Comparison of ENCODE assay signal across 18 cellular contexts in genomic region chr3:197547618-197548017, GRCh38. TPM values are rescaled to one million over a fixed set of nuclear protein-coding genes. Genes with fewer than 3 reads are reported as not detected.
A peak's percentile ranks its signal among the peaks of the same experiment; 100 is the strongest.
DNase-seq lines count a peak whose midpoint lies in the region; TF ChIP-seq lines count a peak whose summit lies in the region.
"Had no signal": no experiment of that assay in that cellular context is flagged by ENCODE, and none has a peak within 500 bp of the region (broad histone marks: within the 10 kb centered on the region; RNA-seq: fewer than 3 reads in every experiment).

No MANE protein-coding gene starts in this region.

- H3K27ac ChIP-seq in duodenal mucosa (ENCODE audit: low read depth, low read length): peak overlapping the region; percentile 34
- H3K27ac ChIP-seq in mesendoderm (ENCODE audit: low read depth, low read length): no peak overlapping the region
- peak overlapping the region; percentile 35 to 75 (median 44) for H3K27ac ChIP-seq in thyroid gland
- H3K27ac ChIP-seq: ascending aorta had no signal

- H3K79me2 ChIP-seq in mesendoderm (ENCODE audit: control insufficient read depth, insufficient read depth, low read length): no peaks in the 10 kb centered on the region

- no peak overlapping the region for H4K5ac ChIP-seq in mesendoderm (ENCODE audit: low read length)

- peak overlapping the region; percentile 35 to 44 for H3K9ac ChIP-seq in duodenal mucosa (ENCODE audit: low read depth in 1 of 2, low read length in 2 of 2)
- H3K9ac ChIP-seq in mesendoderm (ENCODE audit: low read length): no peak overlapping the region

- peaks cover 11 to 20% of the 10 kb centered on the region in 2 donors for H3K36me3 ChIP-seq in duodenal mucosa (ENCODE audit: control insufficient read depth in 1 of 2, insufficient read depth in 2 of 2, low read length in 2 of 2)
- H3K36me3 ChIP-seq in mesendoderm (ENCODE audit: control insufficient read depth, insufficient read depth, low read length): no peaks in the 10 kb centered on the region
- no peaks in the 10 kb centered on the region for H3K36me3 ChIP-seq in thyroid gland
- no peaks in the 10 kb centered on the region for H3K36me3 ChIP-seq in HAP-1 (replicated peaks)
- H3K36me3 ChIP-seq: ascending aorta had no signal

- H3K36me3 Mint-ChIP-seq in activated CD4-positive, alpha-beta T cell treated with anti-CD3 and anti-CD28 coated beads, Interleukin-2, amount 10 ng/mL, durations not matched to agents 7 days and 5 days (ENCODE audit: low read depth): peaks cover 36% of the 10 kb centered on the region
- peaks cover 49% of the 10 kb centered on the region for H3K36me3 Mint-ChIP-seq in activated CD4-positive, alpha-beta T cell treated with anti-CD3 and anti-CD28 coated beads, Interleukin-2, amount 10 ng/mL, durations not matched to agents 24 days and 14 days (ENCODE audit: low read depth)

- no peak overlapping the region for H2AK5ac ChIP-seq in mesendoderm (ENCODE audit: low read length)

- no peak overlapping the region for H3K4me2 ChIP-seq in mesendoderm (ENCODE audit: low read length)

- H3K9me3 Mint-ChIP-seq in activated CD4-positive, alpha-beta T cell treated with anti-CD3 and anti-CD28 coated beads, Interleukin-2, amount 10 ng/mL, durations not matched to agents 7 days and 5 days: no peaks in the 10 kb centered on the region
- H3K9me3 Mint-ChIP-seq in activated CD4-positive, alpha-beta T cell treated with anti-CD3 and anti-CD28 coated beads, Interleukin-2, amount 10 ng/mL, durations not matched to agents 24 days and 14 days: no peaks in the 10 kb centered on the region
- H3K9me3 Mint-ChIP-seq: activated T-helper 2 cell treated with anti-CD3 and anti-CD28 coated beads, Interferon-gamma antibody, Interleukin-2, Interleukin-4, amounts not matched to agents 10 μg/mL and 5 μg/mL and 100 μg/mL, durations not matched to agents 14 hours and 24 hours and 36 hours; immature natural killer cell; naive B cell; T-helper 2 cell treated with Interferon-gamma antibody and Interleukin-4, amounts not matched to agents 5 μg/mL and 100 μg/mL, for 36 hours had no signal

- CTCF ChIA-PET in activated CD4-positive, alpha-beta T cell treated with anti-CD3 and anti-CD28 coated beads, Interleukin-2, amount 10 ng/mL, durations not matched to agents 7 days and 5 days (lab: Charles Lee): no interaction called here

- no peak overlapping the region for H4K8ac ChIP-seq in mesendoderm (ENCODE audit: low read depth, low read length)

- no CpG with 5 or more reads among the region's 9 CpGs for WGBS in mesendoderm (ENCODE audit: extremely low coverage, insufficient coverage, low lambda C conversion rate)
- WGBS in thyroid gland, 2 donors: 19 to 55% methylated on average over 9 of the region's 9 CpGs

- POLR2A ChIA-PET in activated CD4-positive, alpha-beta T cell treated with anti-CD3 and anti-CD28 coated beads, Interleukin-2, amount 10 ng/mL, durations not matched to agents 7 days and 5 days (lab: Charles Lee): no interaction called here

- no peak overlapping the region for H3K23ac ChIP-seq in mesendoderm (ENCODE audit: low read length)

- H2BK15ac ChIP-seq in mesendoderm (replicated peaks; ENCODE audit: low read depth): no peak overlapping the region

- no peaks in the 10 kb centered on the region for H3K27me3 Mint-ChIP-seq in activated CD4-positive, alpha-beta T cell treated with anti-CD3 and anti-CD28 coated beads, Interleukin-2, amount 10 ng/mL, durations not matched to agents 7 days and 5 days
- H3K27me3 Mint-ChIP-seq in activated CD4-positive, alpha-beta T cell treated with anti-CD3 and anti-CD28 coated beads, Interleukin-2, amount 10 ng/mL, durations not matched to agents 24 days and 14 days: no peaks in the 10 kb centered on the region
- H3K27me3 Mint-ChIP-seq: naive B cell had no signal

- no peak overlapping the region for H3K4ac ChIP-seq in mesendoderm (ENCODE audit: low read depth, low read length)

- peak overlapping the region in 1 of 2 donors; percentile 32 for H3K4me3 ChIP-seq in duodenal mucosa (ENCODE audit: low read depth in 1 of 2, low read length in 2 of 2)
- no peak overlapping the region for H3K4me3 ChIP-seq in mesendoderm (ENCODE audit: low read length)
- no peak overlapping the region for H3K4me3 ChIP-seq in thyroid gland (replicated peaks in 1 of 3)
- no peak overlapping the region for H3K4me3 ChIP-seq in HAP-1
- H3K4me3 ChIP-seq: ascending aorta had no signal

- H3K9me3 ChIP-seq in duodenal mucosa (ENCODE audit: control insufficient read depth in 1 of 2, low read length in 2 of 2) (no peaks in the 10 kb centered on the region), thyroid gland (no peaks in the 10 kb centered on the region), HAP-1 (no peaks in the 10 kb centered on the region)
- H3K9me3 ChIP-seq: ascending aorta had no signal

- in situ Hi-C loops in HAP-1 (cut with MboI; ENCODE audit: low sequenced_read_pairs): no loop called here

- H3K4me1 ChIP-seq in duodenal mucosa (ENCODE audit: control insufficient read depth in 1 of 2, insufficient read depth in 2 of 2, low read length in 2 of 2): peaks cover 16 to 25% of the 10 kb centered on the region in 2 donors
- H3K4me1 ChIP-seq in mesendoderm (ENCODE audit: control insufficient read depth, low read depth, low read length): no peaks in the 10 kb centered on the region
- peaks cover 32 to 39% of the 10 kb centered on the region in 2 donors for H3K4me1 ChIP-seq in thyroid gland
- H3K4me1 ChIP-seq in HAP-1: no peaks in the 10 kb centered on the region

- no peak for TF ChIP-seq POLR2A in thyroid gland (IDR thresholded peaks at IDR 0.05)

- TF ChIP-seq CTCF in thyroid gland (IDR thresholded peaks at IDR 0.05): peak in 3 of 6 experiments; percentile 18 to 41 (median 25)

- peak overlapping the region; percentile 70 for H3K27ac Mint-ChIP-seq in activated CD4-positive, alpha-beta T cell treated with anti-CD3 and anti-CD28 coated beads, Interleukin-2, amount 10 ng/mL, durations not matched to agents 7 days and 5 days
- no peak overlapping the region for H3K27ac Mint-ChIP-seq in activated CD4-positive, alpha-beta T cell treated with anti-CD3 and anti-CD28 coated beads, Interleukin-2, amount 10 ng/mL, durations not matched to agents 24 days and 14 days
- H3K27ac Mint-ChIP-seq: activated T-helper 2 cell treated with anti-CD3 and anti-CD28 coated beads, Interferon-gamma antibody, Interleukin-2, Interleukin-4, amounts not matched to agents 10 μg/mL and 5 μg/mL and 100 μg/mL, durations not matched to agents 14 hours and 24 hours and 36 hours; immature natural killer cell; T-helper 2 cell treated with Interferon-gamma antibody and Interleukin-4, amounts not matched to agents 5 μg/mL and 100 μg/mL, for 36 hours had no signal

- intact Hi-C loops in activated CD4-positive, alpha-beta T cell treated with anti-CD3 and anti-CD28 coated beads, Interleukin-2, amount 10 ng/mL, durations not matched to agents 24 days and 14 days (cut with micrococcal nuclease): no loop called here
- intact Hi-C loops in thyroid gland (cut with DNase I): no loop called here

- no peak overlapping the region for H2BK120ac ChIP-seq in mesendoderm (ENCODE audit: low read depth, low read length)

- H3K4me3 Mint-ChIP-seq in activated CD4-positive, alpha-beta T cell treated with anti-CD3 and anti-CD28 coated beads, Interleukin-2, amount 10 ng/mL, durations not matched to agents 7 days and 5 days: no peak overlapping the region
- H3K4me3 Mint-ChIP-seq in activated CD4-positive, alpha-beta T cell treated with anti-CD3 and anti-CD28 coated beads, Interleukin-2, amount 10 ng/mL, durations not matched to agents 24 days and 14 days: no peak overlapping the region
- H3K4me3 Mint-ChIP-seq: immature natural killer cell; naive B cell; T-helper 2 cell treated with Interferon-gamma antibody and Interleukin-4, amounts not matched to agents 5 μg/mL and 100 μg/mL, for 36 hours had no signal

- H3K56ac ChIP-seq in mesendoderm (ENCODE audit: low read length): no peak overlapping the region

- H3K18ac ChIP-seq in mesendoderm (ENCODE audit: low read length): no peak overlapping the region

- no peak overlapping the region for H2BK5ac ChIP-seq in mesendoderm (ENCODE audit: low read length)

- no peaks in the 10 kb centered on the region for H3K79me1 ChIP-seq in mesendoderm (ENCODE audit: low read length)

- peaks cover 7% of the 10 kb centered on the region for H3K4me1 Mint-ChIP-seq in activated CD4-positive, alpha-beta T cell treated with anti-CD3 and anti-CD28 coated beads, Interleukin-2, amount 10 ng/mL, durations not matched to agents 7 days and 5 days
- peaks cover 33% of the 10 kb centered on the region for H3K4me1 Mint-ChIP-seq in activated CD4-positive, alpha-beta T cell treated with anti-CD3 and anti-CD28 coated beads, Interleukin-2, amount 10 ng/mL, durations not matched to agents 24 days and 14 days
- H3K4me1 Mint-ChIP-seq: immature natural killer cell had no signal

- no peak for DNase-seq in activated CD4-positive, alpha-beta T cell treated with anti-CD3 and anti-CD28 coated beads, Interleukin-2, amount 10 ng/mL, durations not matched to agents 7 days and 5 days
- no peak for DNase-seq in activated CD4-positive, alpha-beta T cell treated with anti-CD3 and anti-CD28 coated beads, Interleukin-2, amount 10 ng/mL, durations not matched to agents 24 days and 14 days
- DNase-seq in mesendoderm (peak; percentile 72), thyroid gland (peak; percentile 71 to 76), DMS79 treated with DMSO at 0.1 percent for 48 hours (lab: John Stamatoyannopoulos, UW) (no peak), HAP-1 (ENCODE audit: low spot score in 2 of 2) (no peak)
- DNase-seq in stimulated activated CD4-positive, alpha-beta T cell treated with anti-CD3 and anti-CD28 coated beads, Interleukin-4, amount 100 ng/mL, for 4 hours: no peak
- DNase-seq: 8988T; COR-L47; foreskin melanocyte; immature natural killer cell; naive B cell; NCI-H1694 treated with DMSO at 0.1 percent for 48 hours; stimulated activated naive CD8-positive, alpha-beta T cell treated with anti-CD3 and anti-CD28 coated beads, Interleukin-15, Interleukin-2, amounts not matched to agents 100 U/mL and 50 U/mL, for 24 hours had no signal

- no peaks in the 10 kb centered on the region for H3K27me3 ChIP-seq in duodenal mucosa (ENCODE audit: control insufficient read depth in 1 of 2, insufficient read depth in 2 of 2, low read length in 2 of 2)
- H3K27me3 ChIP-seq in mesendoderm (ENCODE audit: insufficient read depth, low read length, poor library complexity): no peaks in the 10 kb centered on the region
- no peaks in the 10 kb centered on the region for H3K27me3 ChIP-seq in thyroid gland
- H3K27me3 ChIP-seq in HAP-1 (ENCODE audit: low read depth): no peaks in the 10 kb centered on the region
- H3K27me3 ChIP-seq: ascending aorta had no signal

RNA-seq across cellular contexts. Expression of gene BDH1, which starts 8.2 kb away (rescaled TPM):
- 10 to 100 TPM; 53.6 to 58.7 TPM for total RNA-seq in activated CD4-positive, alpha-beta T cell treated with anti-CD3 and anti-CD28 coated beads, Interleukin-2, amount 10 ng/mL, durations not matched to agents 7 days and 5 days
- total RNA-seq in activated CD4-positive, alpha-beta T cell treated with anti-CD3 and anti-CD28 coated beads, Interleukin-2, amount 10 ng/mL, durations not matched to agents 24 days and 14 days: 124 and 133 TPM in 2 replicates
- 7.9 TPM for polyA plus RNA-seq in mesendoderm (2013, experiment 1 of 2)
- 8.5 TPM for polyA plus RNA-seq in mesendoderm (2013, experiment 2 of 2)
- total RNA-seq in thyroid gland: 10 to 100 TPM; 37.1 to 83.1 (median 57.8) TPM
- total RNA-seq: ascending aorta had no signal

Comparison
In these comparisons a context has a peak if more than half of its experiments do, and no peak if none do; other contexts are left out.
1. DNase-seq: peak in mesendoderm (single experiment) and thyroid gland (2 of 2); none in activated CD4-positive, alpha-beta T cell treated with anti-CD3 and anti-CD28 coated beads, Interleukin-2, amount 10 ng/mL, durations not matched to agents 7 days and 5 days (single experiment), activated CD4-positive, alpha-beta T cell treated with anti-CD3 and anti-CD28 coated beads, Interleukin-2, amount 10 ng/mL, durations not matched to agents 24 days and 14 days (single experiment), DMS79 treated with DMSO at 0.1 percent for 48 hours (single experiment), HAP-1 (0 of 2) and stimulated activated CD4-positive, alpha-beta T cell treated with anti-CD3 and anti-CD28 coated beads, Interleukin-4, amount 100 ng/mL, for 4 hours (0 of 2).